In the genomic region with DNA sequence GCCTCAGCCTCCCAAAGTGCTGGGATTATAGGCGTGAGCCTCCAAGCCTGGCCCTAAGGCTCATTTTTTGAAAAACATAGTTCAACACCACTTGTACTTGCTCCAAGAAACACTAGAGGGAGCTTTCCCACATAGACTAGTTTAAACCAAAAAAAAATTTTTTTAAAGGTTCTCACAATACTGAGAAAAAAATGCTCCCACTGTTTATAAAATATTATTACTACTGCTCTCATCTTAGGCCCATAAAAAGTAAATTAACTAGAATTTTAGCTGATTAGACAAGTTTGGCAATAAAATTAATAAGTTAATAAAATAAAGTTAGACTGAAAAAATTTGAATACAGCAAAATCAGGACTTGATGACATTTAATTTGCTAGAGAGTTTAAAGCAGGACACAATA, we compare ENCODE assay signal across 8 cellular contexts.
DNase-seq lines count a peak whose midpoint lies in the region; ATAC-seq and TF ChIP-seq lines count a peak whose summit lies in the region.

No MANE protein-coding gene starts in this region.

- H3K4me3 ChIP-seq in fibroblast of the aortic adventitia (ENCODE audit: low read depth, low read length) = no peak overlapping the region

- TF ChIP-seq CTCF in fibroblast of the aortic adventitia (IDR thresholded peaks at IDR 0.05; ENCODE audit: insufficient read depth, low read length) (peak; percentile 78), osteocyte (IDR thresholded peaks at IDR 0.05) (peak; percentile 73)

- no peaks in the 10 kb centered on the region for H3K27me3 Mint-ChIP-seq in osteocyte (ENCODE audit: unreplicated experiment)

- H3K27ac Mint-ChIP-seq in osteocyte (ENCODE audit: unreplicated experiment) = no peak overlapping the region

- no peak for DNase-seq in activated CD4-positive, CD25-positive, alpha-beta regulatory T cell (lab: John Stamatoyannopoulos, UW)
- DNase-seq in H4 (ENCODE audit: low spot score) (peak; percentile 13), Kasumi-1 (lab: John Stamatoyannopoulos, UW) (peak; percentile 72 to 83), SKM-1 treated with dmso at 0.1 percent for 144 hours (lab: John Stamatoyannopoulos, UW; ENCODE audit: unreplicated experiment) (peak; percentile 59), fibroblast of the aortic adventitia (ENCODE audit: low read depth) (peak; percentile 78), osteocyte (ENCODE audit: extremely low spot score, unreplicated experiment) (no peak)
- no peak for DNase-seq in activated T-cell treated with anti-CD3 and anti-CD28 coated beads, Interleukin-2, amount 50 U/mL, for 48 hours

- H3K4me3 Mint-ChIP-seq in osteocyte (ENCODE audit: unreplicated experiment) = no peak overlapping the region

- H3K4me1 Mint-ChIP-seq in osteocyte (ENCODE audit: unreplicated experiment) = peaks cover 17% of the 10 kb centered on the region

- ATAC-seq in activated CD4-positive, CD25-positive, alpha-beta regulatory T cell treated with anti-CD3 and anti-CD28 coated beads, Interleukin-2, amount 50 U/mL, for 24 hours = peak; percentile 62 to 64

- H3K9me3 Mint-ChIP-seq in osteocyte (ENCODE audit: unreplicated experiment) = no peaks in the 10 kb centered on the region

- H3K36me3 Mint-ChIP-seq in osteocyte (ENCODE audit: unreplicated experiment) = peaks cover 3% of the 10 kb centered on the region

Comparison
In these comparisons a context has a peak if more than half of its experiments do, and no peak if none do; other contexts are left out.
1. DNase-seq: peak in H4 (single experiment), Kasumi-1 (2 of 2), SKM-1 treated with dmso at 0.1 percent for 144 hours (single experiment) and fibroblast of the aortic adventitia (single experiment); none in activated CD4-positive, CD25-positive, alpha-beta regulatory T cell (0 of 4), osteocyte (single experiment) and activated T-cell treated with anti-CD3 and anti-CD28 coated beads, Interleukin-2, amount 50 U/mL, for 48 hours (0 of 2).